Comparison of ENCODE assay signal across 18 cellular contexts in genomic region chr13:39485314-39485700, GRCh38.
DNase-seq lines count a peak whose midpoint lies in the region; ATAC-seq and TF ChIP-seq lines count a peak whose summit lies in the region.
"Had no signal": no experiment of that assay in that cellular context is flagged by ENCODE, and none has a peak within 500 bp of the region (broad histone marks: within the 10 kb centered on the region; RNA-seq: fewer than 3 reads in every experiment).

No MANE protein-coding gene starts in this region.

- TF ChIP-seq CTCF in astrocyte of the cerebellum (IDR thresholded peaks at IDR 0.05; ENCODE audit: low read depth, low read length, missing control alignments) = no peak
- no peak for TF ChIP-seq CTCF in fibroblast of the aortic adventitia (IDR thresholded peaks at IDR 0.05; ENCODE audit: insufficient read depth, low read length)
- TF ChIP-seq CTCF in left lung (IDR thresholded peaks at IDR 0.05) = no peak

- no peak overlapping the region for H3K27ac ChIP-seq in left lung
- H3K27ac ChIP-seq: Peyer's patch had no signal

- ATAC-seq in GM18517 (IDR thresholded peaks at IDR 0.05; ENCODE audit: unreplicated experiment) (no peak), left lung (no peak)
- ATAC-seq: HepG2 had no signal

- DNase-seq in A172 (ENCODE audit: low spot score) (peak; percentile 5), HCEC 1CT (peak; percentile 9), astrocyte of the cerebellum (ENCODE audit: low read depth) (peak; percentile 38), fibroblast of the aortic adventitia (ENCODE audit: low read depth) (peak; percentile 49), left lung (no peak), NCI-H1092 treated with DMSO at 0.1 percent for 48 hours (lab: John Stamatoyannopoulos, UW) (no peak), Ammon's horn (ENCODE audit: low spot score) (no peak)
- DNase-seq: AML-193; CD4-positive, CD25-positive, alpha-beta regulatory T cell; GDM1; NCI-H187 treated with DMSO at 0.1 percent for 48 hours; NCI-H446; NCI-H748 treated with DMSO at 0.1 percent for 48 hours; Peyer's patch; SHP77 had no signal

- intact Hi-C loops in left lung (cut with DNase I) = no loop called here

- in situ Hi-C loops in astrocyte of the cerebellum (cut with HindIII; ENCODE audit: low sequenced_read_pairs) = no loop called here

- no peaks in the 10 kb centered on the region for H3K4me1 ChIP-seq in left lung
- H3K4me1 ChIP-seq: Peyer's patch had no signal

- H3K27me3 ChIP-seq in left lung = no peaks in the 10 kb centered on the region
- H3K27me3 ChIP-seq: Peyer's patch had no signal

- H3K36me3 ChIP-seq in left lung = no peaks in the 10 kb centered on the region
- H3K36me3 ChIP-seq: HAP-1, Peyer's patch had no signal

- H3K9me3 ChIP-seq in left lung = no peaks in the 10 kb centered on the region
- H3K9me3 ChIP-seq: HAP-1, Peyer's patch had no signal

- no peak overlapping the region for H3K4me3 ChIP-seq in astrocyte of the cerebellum (ENCODE audit: low read depth, low read length)
- H3K4me3 ChIP-seq in fibroblast of the aortic adventitia (ENCODE audit: low read depth, low read length) = no peak overlapping the region
- no peak overlapping the region for H3K4me3 ChIP-seq in left lung
- H3K4me3 ChIP-seq: HAP-1, Peyer's patch had no signal

Comparison
In these comparisons a context has a peak if more than half of its experiments do, and no peak if none do; other contexts are left out.
1. DNase-seq: peak in A172 (single experiment), HCEC 1CT (single experiment), astrocyte of the cerebellum (single experiment) and fibroblast of the aortic adventitia (single experiment); none in left lung (0 of 2), NCI-H1092 treated with DMSO at 0.1 percent for 48 hours (single experiment) and Ammon's horn (single experiment).